ENCODE assay signal across 8 cellular contexts in the genomic region with DNA sequence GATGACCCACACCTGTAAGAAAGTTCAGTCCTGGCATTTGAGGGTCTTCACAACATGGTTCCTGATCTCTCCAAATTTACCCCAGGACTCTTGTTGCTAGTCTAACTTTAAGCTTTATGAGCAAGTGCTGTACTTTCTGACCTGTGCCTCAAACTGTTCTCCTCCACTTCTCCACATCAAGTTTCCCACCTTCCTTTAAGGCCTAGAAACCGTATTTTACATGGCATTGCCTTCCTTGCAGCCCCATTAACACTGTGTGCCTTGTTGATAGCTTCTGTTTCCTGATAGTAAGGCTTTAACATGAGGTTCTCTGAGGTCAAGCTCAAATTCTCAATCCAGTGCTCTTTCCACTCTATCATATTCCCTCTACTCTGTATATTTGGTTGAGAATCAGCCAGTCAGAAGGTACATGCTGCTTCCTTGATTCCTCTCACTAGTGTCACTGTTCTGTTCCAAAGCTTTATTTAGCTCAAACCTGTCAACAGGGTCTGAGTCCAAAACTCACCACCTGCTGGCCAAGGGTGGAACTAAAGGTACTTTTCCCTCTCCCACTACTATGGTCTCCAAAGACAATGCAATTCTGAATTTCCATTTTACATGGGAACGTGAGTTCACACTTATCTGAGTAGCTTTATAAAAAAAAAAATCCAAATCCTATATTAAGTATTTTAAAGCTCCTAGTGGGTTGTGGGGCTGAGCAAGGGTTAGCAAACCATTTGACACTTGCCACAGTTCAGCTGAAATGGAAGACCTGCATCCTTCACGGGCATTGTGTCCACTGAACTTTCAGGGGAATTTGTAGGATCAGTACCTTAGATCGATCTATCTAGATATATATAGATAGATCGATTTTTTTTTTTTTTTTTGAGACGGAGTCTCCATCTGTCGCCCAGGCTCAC. TPM values are rescaled to one million over a fixed set of nuclear protein-coding genes. Genes with fewer than 3 reads are reported as not detected.
DNase-seq lines count a peak whose midpoint lies in the region; ATAC-seq, FAIRE-seq and TF ChIP-seq lines count a peak whose summit lies in the region.

No MANE protein-coding gene starts in this region.

- FAIRE-seq in GM18507 (lab: Jason Lieb, UNC) (peak; percentile 76), RCC 7860 (lab: Jason Lieb, UNC) (no peak)

- H3K4me3 Mint-ChIP-seq in activated T-cell treated with anti-CD3 and anti-CD28 coated beads, Interleukin-2, amount 50 U/mL, for 24 hours, result no peak overlapping the region

- H3K27me3 ChIP-seq in prostate gland (replicated peaks; ENCODE audit: insufficient read depth), result no peaks in the 10 kb centered on the region

- H3K36me3 ChIP-seq in prostate gland, result peaks cover 2 to 4% of the 10 kb centered on the region in 2 donors

- H3K4me3 ChIP-seq in fibroblast of the aortic adventitia (ENCODE audit: low read depth, low read length) (no peak overlapping the region), prostate gland (no peak overlapping the region)

- H3K4me1 Mint-ChIP-seq in activated T-cell treated with anti-CD3 and anti-CD28 coated beads, Interleukin-2, amount 50 U/mL, for 24 hours (ENCODE audit: low read depth), result no peaks in the 10 kb centered on the region

- TF ChIP-seq CTCF in fibroblast of the aortic adventitia (IDR thresholded peaks at IDR 0.05; ENCODE audit: insufficient read depth, low read length), result peak; percentile 66
- peak in 3 of 4 experiments; percentile 55 to 64 (median 63) for TF ChIP-seq CTCF in prostate gland (IDR thresholded peaks at IDR 0.05)

- H3K27ac ChIP-seq in prostate gland, result no peak overlapping the region

- intact Hi-C loops in prostate gland (cut with DNase I), result loop anchor here (5.0 kb wide), 1 partner anchor 154 kb away; a partner anchor contains a TSS

- no peak overlapping the region for H3K27ac Mint-ChIP-seq in activated T-cell treated with anti-CD3 and anti-CD28 coated beads, Interleukin-2, amount 50 U/mL, for 24 hours

- no peaks in the 10 kb centered on the region for H3K4me1 ChIP-seq in prostate gland (replicated peaks)

- no peak for ATAC-seq in GM21360 (IDR thresholded peaks at IDR 0.05; ENCODE audit: unreplicated experiment)

- no peak for TF ChIP-seq POLR2A in prostate gland (IDR thresholded peaks at IDR 0.05)

- H3K9me3 Mint-ChIP-seq in activated T-cell treated with anti-CD3 and anti-CD28 coated beads, Interleukin-2, amount 50 U/mL, for 24 hours, result no peaks in the 10 kb centered on the region

- peaks cover 85% of the 10 kb centered on the region for H3K36me3 Mint-ChIP-seq in activated T-cell treated with anti-CD3 and anti-CD28 coated beads, Interleukin-2, amount 50 U/mL, for 24 hours (ENCODE audit: low read depth)

- DNase-seq in Ammon's horn (ENCODE audit: low spot score), result peak; percentile 48
- peak; percentile 32 for DNase-seq in GM18507 (ENCODE audit: extremely low spot score, insufficient read length, low read depth)
- peak; percentile 25 for DNase-seq in NCI-H460 (ENCODE audit: extremely low read depth, low read depth)
- peak; percentile 47 for DNase-seq in activated T-cell treated with anti-CD3 and anti-CD28 coated beads, Interleukin-2, amount 50 U/mL, for 24 hours
- peak; percentile 56 for DNase-seq in fibroblast of the aortic adventitia (ENCODE audit: low read depth)
- DNase-seq in prostate gland (ENCODE audit: low spot score), result peak; percentile 23
- DNase-seq in RCC 7860 (ENCODE audit: low spot score), result no peak

- H3K9me3 ChIP-seq in prostate gland, result no peaks in the 10 kb centered on the region

- WGBS in prostate gland, result 80% methylated on average over 7 of the region's 7 CpGs

- H3K27me3 Mint-ChIP-seq in activated T-cell treated with anti-CD3 and anti-CD28 coated beads, Interleukin-2, amount 50 U/mL, for 24 hours, result no peaks in the 10 kb centered on the region

RNA-seq across cellular contexts. Expression of a gene that starts 21.1 kb away (rescaled TPM):
- total RNA-seq in NCI-H460 (2014; rRNA removed; shearing (Covaris generic)), result 161 and 163 TPM in 2 replicates
- 210 and 275 TPM in 2 replicates for polyA plus RNA-seq in NCI-H460 (2014; cell fraction: nucleus; rRNA removed)
- total RNA-seq in fibroblast of the aortic adventitia (ENCODE audit: low replicate concordance) (203 and 210 TPM in 2 replicates), prostate gland (100 to 1,000 TPM; 161 to 180 TPM)

RNA-seq across cellular contexts. Expression of a gene that starts 28.4 kb away (rescaled TPM):
- total RNA-seq in NCI-H460 (2014; rRNA removed; shearing (Covaris generic)), result 22.6 and 25.5 TPM in 2 replicates
- 112 and 123 TPM in 2 replicates for polyA plus RNA-seq in NCI-H460 (2014; cell fraction: nucleus; rRNA removed)
- total RNA-seq in fibroblast of the aortic adventitia (ENCODE audit: low replicate concordance) (16.2 and 32.2 TPM in 2 replicates), prostate gland (10 to 100 TPM; 12.9 to 16.8 TPM)

RNA-seq across cellular contexts. Expression of a gene that starts 45.1 kb away (rescaled TPM):
- 32.2 and 33.9 TPM in 2 replicates for total RNA-seq in NCI-H460 (2014; rRNA removed; shearing (Covaris generic))
- polyA plus RNA-seq in NCI-H460 (2014; cell fraction: nucleus; rRNA removed), result 48.0 and 49.7 TPM in 2 replicates
- 8.9 and 12.1 TPM in 2 replicates for total RNA-seq in fibroblast of the aortic adventitia (ENCODE audit: low replicate concordance)
- total RNA-seq in prostate gland, result 10 to 100 TPM; 29.9 to 30.7 TPM

RNA-seq across cellular contexts. Expression of a gene that starts 51.6 kb away (rescaled TPM):
- total RNA-seq in NCI-H460 (2014; rRNA removed; shearing (Covaris generic)), result 205 and 206 TPM in 2 replicates
- 181 and 187 TPM in 2 replicates for polyA plus RNA-seq in NCI-H460 (2014; cell fraction: nucleus; rRNA removed)
- 65.3 and 109 TPM in 2 replicates for total RNA-seq in fibroblast of the aortic adventitia (ENCODE audit: low replicate concordance)
- total RNA-seq in prostate gland, result 100 to 1,000 TPM; 100 to 114 TPM
